Comparison of ENCODE assay signal across 13 cellular contexts in genomic region chr13:39411501-39411900, GRCh38.
"Had no signal": no experiment of that assay in that cellular context is flagged by ENCODE, and none has a peak within 500 bp of the region (broad histone marks: within the 10 kb centered on the region; RNA-seq: fewer than 3 reads in every experiment).

No MANE protein-coding gene starts in this region.

- H3K9me3 Mint-ChIP-seq: activated CD4-positive, alpha-beta memory T cell treated with anti-CD3 and anti-CD28 coated beads, Interleukin-2, amount 10 ng/mL, durations not matched to agents 7 days and 5 days; activated naive CD4-positive, alpha-beta T cell treated with anti-CD3 and anti-CD28 coated beads, Interleukin-2, amount 50 U/mL, for 24 hours; activated T-cell treated with anti-CD3 and anti-CD28 coated beads, Interleukin-2, amount 50 U/mL, for 24 hours; memory B cell; stimulated activated naive CD8-positive, alpha-beta T cell treated with anti-CD3 and anti-CD28 coated beads, Interleukin-15, Interleukin-2, amounts not matched to agents 100 ng/mL and 50 ng/mL, for 24 hours had no signal

- H3K4me1 Mint-ChIP-seq: activated CD4-positive, alpha-beta memory T cell treated with anti-CD3 and anti-CD28 coated beads, Interleukin-2, amount 10 ng/mL, durations not matched to agents 7 days and 5 days; activated naive CD4-positive, alpha-beta T cell treated with anti-CD3 and anti-CD28 coated beads, Interleukin-2, amount 50 U/mL, for 24 hours; memory B cell; T-helper 17 cell had no signal

- H3K36me3 ChIP-seq: adrenal gland had no signal

- H3K9me3 ChIP-seq: adrenal gland had no signal

- H3K36me3 Mint-ChIP-seq: activated naive CD4-positive, alpha-beta T cell treated with anti-CD3 and anti-CD28 coated beads, Interleukin-2, amount 50 U/mL, for 24 hours; memory B cell; naive thymus-derived CD8-positive, alpha-beta T cell had no signal

- H3K27ac Mint-ChIP-seq: activated CD4-positive, alpha-beta memory T cell treated with anti-CD3 and anti-CD28 coated beads, Interleukin-2, amount 10 ng/mL, durations not matched to agents 7 days and 5 days; activated naive CD4-positive, alpha-beta T cell treated with anti-CD3 and anti-CD28 coated beads, Interleukin-2, amount 50 U/mL, for 24 hours; activated T-cell treated with anti-CD3 and anti-CD28 coated beads, Interleukin-2, amount 50 U/mL, for 24 hours; memory B cell; naive thymus-derived CD8-positive, alpha-beta T cell; stimulated activated naive CD8-positive, alpha-beta T cell treated with anti-CD3 and anti-CD28 coated beads, Interleukin-15, Interleukin-2, amounts not matched to agents 100 ng/mL and 50 ng/mL, for 24 hours; T-helper 17 cell had no signal

- H3K4me3 ChIP-seq: adrenal gland had no signal

- H3K4me3 Mint-ChIP-seq: activated CD4-positive, alpha-beta memory T cell treated with anti-CD3 and anti-CD28 coated beads, Interleukin-2, amount 10 ng/mL, durations not matched to agents 7 days and 5 days; activated naive CD4-positive, alpha-beta T cell treated with anti-CD3 and anti-CD28 coated beads, Interleukin-2, amount 50 U/mL, for 24 hours; activated T-cell treated with anti-CD3 and anti-CD28 coated beads, Interleukin-2, amount 50 U/mL, for 24 hours; memory B cell; naive thymus-derived CD8-positive, alpha-beta T cell; stimulated activated naive CD8-positive, alpha-beta T cell treated with anti-CD3 and anti-CD28 coated beads, Interleukin-15, Interleukin-2, amounts not matched to agents 100 ng/mL and 50 ng/mL, for 24 hours; T-helper 17 cell had no signal

- DNase-seq: activated CD4-positive, alpha-beta memory T cell treated with anti-CD3 and anti-CD28 coated beads, Interleukin-2, amount 10 ng/mL, durations not matched to agents 7 days and 5 days; activated CD4-positive, alpha-beta T cell treated with anti-CD3 and anti-CD28 coated beads for 4 hours; activated effector memory CD4-positive, alpha-beta T cell treated with Interleukin-2 at 50 U/mL for 16 hours; activated T-cell treated with anti-CD3 and anti-CD28 coated beads, Interleukin-2, amount 50 U/mL, for 24 hours; adrenal gland; hypothalamus; left ventricle myocardium superior; naive thymus-derived CD8-positive, alpha-beta T cell; nucleus accumbens; T-helper 17 cell had no signal

- ATAC-seq: left ventricle myocardium superior; naive thymus-derived CD8-positive, alpha-beta T cell; T-helper 17 cell had no signal

- H3K27me3 ChIP-seq: adrenal gland had no signal
